Comparison of ENCODE assay signal across 13 cellular contexts in the genomic region with DNA sequence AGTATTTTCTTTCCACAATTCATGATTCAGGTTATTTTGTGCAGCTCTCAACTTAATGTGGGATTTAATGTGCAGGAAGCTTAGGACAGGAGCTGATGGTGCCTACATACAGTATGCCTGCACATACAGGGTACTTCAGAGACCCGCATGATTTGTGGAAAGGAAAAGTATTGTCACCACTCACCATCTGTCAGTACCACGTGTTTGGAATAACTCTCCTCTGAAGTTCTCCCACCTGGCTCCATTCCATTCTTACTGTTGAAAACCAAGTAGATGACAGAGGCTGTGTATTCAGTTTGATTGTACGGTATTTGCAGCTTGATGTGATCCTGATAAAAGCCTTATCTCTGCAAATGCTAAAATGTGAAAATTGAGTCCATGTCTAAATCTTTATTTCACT.
DNase-seq lines count a peak whose midpoint lies in the region; ATAC-seq and TF ChIP-seq lines count a peak whose summit lies in the region.
"Had no signal": no experiment of that assay in that cellular context is flagged by ENCODE, and none has a peak within 500 bp of the region (broad histone marks: within the 10 kb centered on the region; RNA-seq: fewer than 3 reads in every experiment).

No MANE protein-coding gene starts in this region.

- H3K27ac ChIP-seq in esophagus muscularis mucosa (replicated peaks in 1 of 4), result no peak overlapping the region
- no peak overlapping the region for H3K27ac ChIP-seq in effector memory CD4-positive, alpha-beta T cell (ENCODE audit: insufficient read depth, low read length, poor library complexity, severe bottlenecking)
- H3K27ac ChIP-seq: neural progenitor cell had no signal

- TF ChIP-seq CTCF in Caco-2 (IDR thresholded peaks at IDR 0.05; ENCODE audit: insufficient read depth in 1 of 2, low read depth in 1 of 2, low read length in 1 of 2, severe bottlenecking in 1 of 2, unreplicated experiment in 1 of 2), result no peak
- no peak for TF ChIP-seq CTCF in esophagus muscularis mucosa (IDR thresholded peaks at IDR 0.05)

- H3K27me3 ChIP-seq in Caco-2 (replicated peaks; ENCODE audit: control insufficient read depth, insufficient read depth, low read length) (no peaks in the 10 kb centered on the region), esophagus muscularis mucosa (no peaks in the 10 kb centered on the region)
- no peaks in the 10 kb centered on the region for H3K27me3 ChIP-seq in effector memory CD4-positive, alpha-beta T cell (replicated peaks; ENCODE audit: control insufficient read depth, insufficient read depth, low read length, poor library complexity, severe bottlenecking)
- H3K27me3 ChIP-seq: neural progenitor cell had no signal

- H3K9me3 Mint-ChIP-seq in Caco-2 (ENCODE audit: unreplicated experiment), result no peaks in the 10 kb centered on the region
- H3K9me3 Mint-ChIP-seq: activated CD8-positive, alpha-beta T cell treated with anti-CD3 and anti-CD28 coated beads for 36 hours; immature natural killer cell; neural progenitor cell had no signal

- no peaks in the 10 kb centered on the region for H3K9me3 ChIP-seq in Caco-2
- H3K9me3 ChIP-seq in esophagus muscularis mucosa, result no peaks in the 10 kb centered on the region
- no peaks in the 10 kb centered on the region for H3K9me3 ChIP-seq in effector memory CD4-positive, alpha-beta T cell (ENCODE audit: control insufficient read depth, low read length)

- WGBS in esophagus muscularis mucosa, result 36% methylated on average over 3 of the region's 3 CpGs

- H3K4me1 ChIP-seq in Caco-2, result peaks cover 36% of the 10 kb centered on the region
- peaks cover 6 to 48% (median 40%) of the 10 kb centered on the region in 4 donors for H3K4me1 ChIP-seq in esophagus muscularis mucosa
- no peaks in the 10 kb centered on the region for H3K4me1 ChIP-seq in effector memory CD4-positive, alpha-beta T cell (ENCODE audit: control insufficient read depth, insufficient read depth, low read length, poor library complexity, severe bottlenecking)
- H3K4me1 ChIP-seq: neural progenitor cell had no signal

- no peak for TF ChIP-seq EP300 in esophagus muscularis mucosa (IDR thresholded peaks at IDR 0.05)

- DNase-seq in Caco-2, result no peak
- peak; percentile 39 for DNase-seq in NCI-H1105 treated with DMSO at 0.1 percent for 48 hours (lab: John Stamatoyannopoulos, UW)
- peak; percentile 85 for DNase-seq in NCI-H69 (lab: John Stamatoyannopoulos, UW)
- DNase-seq in esophagus muscularis mucosa (ENCODE audit: extremely low spot score), result peak; percentile 34
- no peak for DNase-seq in effector memory CD4-positive, alpha-beta T cell
- no peak for DNase-seq in GM19238 (ENCODE audit: insufficient read length, low spot score)
- DNase-seq: activated CD8-positive, alpha-beta T cell treated with anti-CD3 and anti-CD28 coated beads for 36 hours; immature natural killer cell; Karpas-422; NCI-H187 treated with DMSO at 0.1 percent for 48 hours had no signal

- POLR2A ChIA-PET in Caco-2 (lab: Charles Lee), result no interaction called here

- intact Hi-C loops in Caco-2 (cut with micrococcal nuclease; ENCODE audit: unreplicated experiment), result loop anchor here (5.0 kb wide), 1 partner anchor 197 kb away; a partner anchor contains a TSS
- intact Hi-C loops in esophagus muscularis mucosa (cut with DNase I), result no loop called here

- H3K4me3 Mint-ChIP-seq in Caco-2 (ENCODE audit: unreplicated experiment), result peak overlapping the region; percentile 6
- H3K4me3 Mint-ChIP-seq: activated CD8-positive, alpha-beta T cell treated with anti-CD3 and anti-CD28 coated beads for 36 hours; immature natural killer cell; neural progenitor cell had no signal

- peaks cover 24% of the 10 kb centered on the region for H3K4me1 Mint-ChIP-seq in Caco-2 (ENCODE audit: low read depth, unreplicated experiment)
- H3K4me1 Mint-ChIP-seq: immature natural killer cell had no signal

- no peak overlapping the region for H3K27ac Mint-ChIP-seq in Caco-2 (ENCODE audit: unreplicated experiment)
- H3K27ac Mint-ChIP-seq: activated CD8-positive, alpha-beta T cell treated with anti-CD3 and anti-CD28 coated beads for 36 hours; immature natural killer cell; neural progenitor cell had no signal

- no peaks in the 10 kb centered on the region for H3K27me3 Mint-ChIP-seq in Caco-2 (ENCODE audit: insufficient read depth, unreplicated experiment)
- H3K27me3 Mint-ChIP-seq: activated CD8-positive, alpha-beta T cell treated with anti-CD3 and anti-CD28 coated beads for 36 hours had no signal

- BruUV-seq in Caco-2 (replicated peaks; lab: Mats Ljungman, UMichigan), result no TSS peak

- CTCF ChIA-PET in Caco-2 (lab: Charles Lee), result no interaction called here

- H3K36me3 Mint-ChIP-seq in Caco-2 (ENCODE audit: insufficient read depth, unreplicated experiment), result peaks cover 93% of the 10 kb centered on the region
- H3K36me3 Mint-ChIP-seq: neural progenitor cell had no signal

- ATAC-seq in GM18502 (IDR thresholded peaks at IDR 0.05; ENCODE audit: poor library complexity, unreplicated experiment), result no peak
- no peak for ATAC-seq in HG02623 (IDR thresholded peaks at IDR 0.05; ENCODE audit: unreplicated experiment)
- ATAC-seq: activated CD8-positive, alpha-beta T cell treated with anti-CD3 and anti-CD28 coated beads for 36 hours had no signal

- no peaks in the 10 kb centered on the region for H3K36me3 ChIP-seq in Caco-2 (ENCODE audit: control insufficient read depth, insufficient read depth, low read length)
- H3K36me3 ChIP-seq in esophagus muscularis mucosa, result peaks cover 0 to 69% (median 15%) of the 10 kb centered on the region in 4 donors
- peaks cover 17% of the 10 kb centered on the region for H3K36me3 ChIP-seq in effector memory CD4-positive, alpha-beta T cell (ENCODE audit: control insufficient read depth, insufficient read depth, low read length)
- H3K36me3 ChIP-seq: neural progenitor cell had no signal

- no peak overlapping the region for H3K4me3 ChIP-seq in Caco-2 (ENCODE audit: low read depth, low read length)
- no peak overlapping the region for H3K4me3 ChIP-seq in esophagus muscularis mucosa
- H3K4me3 ChIP-seq in effector memory CD4-positive, alpha-beta T cell (ENCODE audit: insufficient read depth, low read depth, low read length, poor library complexity, severe bottlenecking), result no peak overlapping the region
- H3K4me3 ChIP-seq: neural progenitor cell had no signal

- TF ChIP-seq POLR2A in esophagus muscularis mucosa (IDR thresholded peaks at IDR 0.05; ENCODE audit: low read depth), result no peak

Comparison
In these comparisons a context has a peak if more than half of its experiments do, and no peak if none do; other contexts are left out.
1. DNase-seq: peak in NCI-H1105 treated with DMSO at 0.1 percent for 48 hours (single experiment), NCI-H69 (single experiment) and esophagus muscularis mucosa (single experiment); none in Caco-2 (0 of 2), effector memory CD4-positive, alpha-beta T cell (0 of 3) and GM19238 (single experiment).